Comparison of ENCODE assay signal across 1 cellular context in the genomic region with DNA sequence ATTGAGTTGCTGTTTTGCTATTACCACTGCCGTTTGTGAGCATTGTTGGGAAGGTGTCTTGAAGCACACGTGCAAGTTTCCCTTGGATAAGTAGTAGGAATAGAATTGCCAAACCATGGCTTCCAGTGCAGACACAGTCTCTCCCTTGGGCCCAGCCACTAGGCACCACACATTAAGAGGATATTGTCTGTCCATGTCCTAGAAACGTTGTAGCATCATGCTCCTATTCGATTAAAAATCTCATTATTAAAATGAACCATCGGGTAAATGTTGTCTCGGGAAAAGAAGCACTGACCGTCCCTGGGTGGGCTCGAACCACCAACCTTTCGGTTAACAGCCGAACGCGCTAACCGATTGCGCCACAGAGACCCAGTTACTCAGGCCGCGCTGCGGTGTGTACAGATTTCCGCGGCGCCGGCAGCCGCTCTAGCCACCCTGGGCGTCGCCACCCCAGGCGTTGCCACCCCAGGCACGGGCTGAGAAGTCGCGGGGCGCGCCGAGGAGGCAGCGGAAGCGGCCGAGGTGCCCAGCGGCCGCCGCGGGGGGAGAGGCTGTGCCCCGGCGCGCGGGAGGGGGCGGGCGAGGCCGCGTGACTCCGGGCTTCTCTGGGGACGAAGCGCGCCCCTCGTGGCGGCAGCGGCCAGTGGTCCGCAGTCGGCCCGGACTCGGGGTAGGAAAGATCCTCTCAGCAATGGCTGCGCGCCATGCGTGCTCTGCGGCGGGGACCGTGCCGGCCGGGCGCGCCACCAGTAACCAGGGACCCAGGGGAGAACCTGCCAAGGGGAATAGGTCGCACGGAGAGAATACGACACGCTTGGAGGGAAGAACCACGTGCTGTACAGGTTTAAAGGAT.
TF ChIP-seq lines count a peak whose summit lies in the region.

No MANE protein-coding gene starts in this region.

TF ChIP-seq in HepG2, 621 proteins besides CTCF, POLR2A, EP300 and RAD21 (continued from another document and continues in another):
- TF ChIP-seq, protein P1, sequence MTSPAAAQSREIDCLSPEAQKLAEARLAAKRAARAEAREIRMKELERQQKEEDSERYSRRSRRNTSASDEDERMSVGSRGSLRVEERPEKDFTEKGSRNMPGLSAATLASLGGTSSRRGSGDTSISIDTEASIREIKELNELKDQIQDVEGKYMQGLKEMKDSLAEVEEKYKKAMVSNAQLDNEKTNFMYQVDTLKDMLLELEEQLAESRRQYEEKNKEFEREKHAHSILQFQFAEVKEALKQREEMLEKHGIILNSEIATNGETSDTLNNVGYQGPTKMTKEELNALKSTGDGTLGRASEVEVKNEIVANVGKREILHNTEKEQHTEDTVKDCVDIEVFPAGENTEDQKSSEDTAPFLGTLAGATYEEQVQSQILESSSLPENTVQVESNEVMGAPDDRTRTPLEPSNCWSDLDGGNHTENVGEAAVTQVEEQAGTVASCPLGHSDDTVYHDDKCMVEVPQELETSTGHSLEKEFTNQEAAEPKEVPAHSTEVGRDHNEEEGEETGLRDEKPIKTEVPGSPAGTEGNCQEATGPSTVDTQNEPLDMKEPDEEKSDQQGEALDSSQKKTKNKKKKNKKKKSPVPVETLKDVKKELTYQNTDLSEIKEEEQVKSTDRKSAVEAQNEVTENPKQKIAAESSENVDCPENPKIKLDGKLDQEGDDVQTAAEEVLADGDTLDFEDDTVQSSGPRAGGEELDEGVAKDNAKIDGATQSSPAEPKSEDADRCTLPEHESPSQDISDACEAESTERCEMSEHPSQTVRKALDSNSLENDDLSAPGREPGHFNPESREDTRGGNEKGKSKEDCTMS (CRISPR knock-in tag; conservative IDR thresholded peaks at IDR 0.05) = no peak
- TF ChIP-seq KDM6A (CRISPR knock-in tag; IDR thresholded peaks at IDR 0.05; ENCODE audit: low read depth) (no peak), SMAD1 (CRISPR knock-in tag; IDR thresholded peaks at IDR 0.05; ENCODE audit: borderline replicate concordance, low read depth) (no peak), RFXAP (CRISPR knock-in tag; IDR thresholded peaks at IDR 0.05; ENCODE audit: borderline replicate concordance) (no peak; the same call in 1 of the 2 replicates), KAT7 (CRISPR knock-in tag; IDR thresholded peaks at IDR 0.05; ENCODE audit: borderline replicate concordance) (0 out of 2 replicates have a peak, but pooled peaks have one; percentile 24), BRCA1 (CRISPR knock-in tag; IDR thresholded peaks at IDR 0.05) (no peak), ZNF737 (CRISPR knock-in tag; IDR thresholded peaks at IDR 0.05; ENCODE audit: borderline replicate concordance) (no peak; the same call in 1 of the 2 replicates), EHMT2 (IDR thresholded peaks at IDR 0.05; ENCODE audit: borderline replicate concordance, low read depth, low read length) (no peak; the same call in 1 of the 2 replicates), POLR2AphosphoS5 (IDR thresholded peaks at IDR 0.05; ENCODE audit: low read depth, low read length) (no peak), RFX5 (IDR thresholded peaks at IDR 0.05; ENCODE audit: low read depth, low read length) (peak; percentile 89), ZMYM2 (CRISPR knock-in tag; IDR thresholded peaks at IDR 0.05) (peak; percentile 71), IRF2 (CRISPR knock-in tag; IDR thresholded peaks at IDR 0.05) (peak; percentile 50; the same call in 1 of the 2 replicates), NFYB (CRISPR knock-in tag; IDR thresholded peaks at IDR 0.05) (no peak), FOXA1 (IDR thresholded peaks at IDR 0.05) (no peak), FOXA1 (CRISPR knock-in tag; IDR thresholded peaks at IDR 0.05) (no peak), SATB2 (CRISPR knock-in tag; IDR thresholded peaks at IDR 0.05) (0 out of 2 replicates have a peak, but pooled peaks have one; percentile 32), ZNF484 (CRISPR knock-in tag; IDR thresholded peaks at IDR 0.05; ENCODE audit: borderline replicate concordance, low read depth) (no peak), NAIF1 (CRISPR knock-in tag; IDR thresholded peaks at IDR 0.05; ENCODE audit: borderline replicate concordance) (peak; percentile 57; the same call in 1 of the 2 replicates), SMYD3 (CRISPR knock-in tag; IDR thresholded peaks at IDR 0.05) (no peak), ELF4 (CRISPR knock-in tag; IDR thresholded peaks at IDR 0.05; ENCODE audit: borderline replicate concordance) (no peak), RARG (CRISPR knock-in tag; IDR thresholded peaks at IDR 0.05; ENCODE audit: low read depth) (0 out of 2 replicates have a peak, but pooled peaks have one; percentile 42), MEIS1 (CRISPR knock-in tag; IDR thresholded peaks at IDR 0.05; ENCODE audit: borderline replicate concordance) (peak; percentile 60; the same call in 1 of the 2 replicates), CHCHD3 (CRISPR knock-in tag; IDR thresholded peaks at IDR 0.05) (no peak; the same call in 1 of the 2 replicates)
- TF ChIP-seq, protein P2, sequence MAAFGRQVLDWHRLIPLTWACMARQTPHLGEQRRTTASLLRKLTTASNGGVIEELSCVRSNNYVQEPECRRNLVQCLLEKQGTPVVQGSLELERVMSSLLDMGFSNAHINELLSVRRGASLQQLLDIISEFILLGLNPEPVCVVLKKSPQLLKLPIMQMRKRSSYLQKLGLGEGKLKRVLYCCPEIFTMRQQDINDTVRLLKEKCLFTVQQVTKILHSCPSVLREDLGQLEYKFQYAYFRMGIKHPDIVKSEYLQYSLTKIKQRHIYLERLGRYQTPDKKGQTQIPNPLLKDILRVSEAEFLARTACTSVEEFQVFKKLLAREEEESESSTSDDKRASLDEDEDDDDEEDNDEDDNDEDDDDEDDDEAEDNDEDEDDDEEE (CRISPR knock-in tag; IDR thresholded peaks at IDR 0.05) = 0 out of 2 replicates have a peak, but pooled peaks have one; percentile 60
- TF ChIP-seq, protein P3, sequence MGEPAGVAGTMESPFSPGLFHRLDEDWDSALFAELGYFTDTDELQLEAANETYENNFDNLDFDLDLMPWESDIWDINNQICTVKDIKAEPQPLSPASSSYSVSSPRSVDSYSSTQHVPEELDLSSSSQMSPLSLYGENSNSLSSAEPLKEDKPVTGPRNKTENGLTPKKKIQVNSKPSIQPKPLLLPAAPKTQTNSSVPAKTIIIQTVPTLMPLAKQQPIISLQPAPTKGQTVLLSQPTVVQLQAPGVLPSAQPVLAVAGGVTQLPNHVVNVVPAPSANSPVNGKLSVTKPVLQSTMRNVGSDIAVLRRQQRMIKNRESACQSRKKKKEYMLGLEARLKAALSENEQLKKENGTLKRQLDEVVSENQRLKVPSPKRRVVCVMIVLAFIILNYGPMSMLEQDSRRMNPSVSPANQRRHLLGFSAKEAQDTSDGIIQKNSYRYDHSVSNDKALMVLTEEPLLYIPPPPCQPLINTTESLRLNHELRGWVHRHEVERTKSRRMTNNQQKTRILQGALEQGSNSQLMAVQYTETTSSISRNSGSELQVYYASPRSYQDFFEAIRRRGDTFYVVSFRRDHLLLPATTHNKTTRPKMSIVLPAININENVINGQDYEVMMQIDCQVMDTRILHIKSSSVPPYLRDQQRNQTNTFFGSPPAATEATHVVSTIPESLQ (CRISPR knock-in tag; conservative IDR thresholded peaks at IDR 0.05) = no peak
- TF ChIP-seq, protein P4, sequence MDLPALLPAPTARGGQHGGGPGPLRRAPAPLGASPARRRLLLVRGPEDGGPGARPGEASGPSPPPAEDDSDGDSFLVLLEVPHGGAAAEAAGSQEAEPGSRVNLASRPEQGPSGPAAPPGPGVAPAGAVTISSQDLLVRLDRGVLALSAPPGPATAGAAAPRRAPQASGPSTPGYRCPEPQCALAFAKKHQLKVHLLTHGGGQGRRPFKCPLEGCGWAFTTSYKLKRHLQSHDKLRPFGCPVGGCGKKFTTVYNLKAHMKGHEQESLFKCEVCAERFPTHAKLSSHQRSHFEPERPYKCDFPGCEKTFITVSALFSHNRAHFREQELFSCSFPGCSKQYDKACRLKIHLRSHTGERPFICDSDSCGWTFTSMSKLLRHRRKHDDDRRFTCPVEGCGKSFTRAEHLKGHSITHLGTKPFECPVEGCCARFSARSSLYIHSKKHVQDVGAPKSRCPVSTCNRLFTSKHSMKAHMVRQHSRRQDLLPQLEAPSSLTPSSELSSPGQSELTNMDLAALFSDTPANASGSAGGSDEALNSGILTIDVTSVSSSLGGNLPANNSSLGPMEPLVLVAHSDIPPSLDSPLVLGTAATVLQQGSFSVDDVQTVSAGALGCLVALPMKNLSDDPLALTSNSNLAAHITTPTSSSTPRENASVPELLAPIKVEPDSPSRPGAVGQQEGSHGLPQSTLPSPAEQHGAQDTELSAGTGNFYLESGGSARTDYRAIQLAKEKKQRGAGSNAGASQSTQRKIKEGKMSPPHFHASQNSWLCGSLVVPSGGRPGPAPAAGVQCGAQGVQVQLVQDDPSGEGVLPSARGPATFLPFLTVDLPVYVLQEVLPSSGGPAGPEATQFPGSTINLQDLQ (CRISPR knock-in tag; IDR thresholded peaks at IDR 0.05) = no peak; the same call in none of the 2 replicates
- TF ChIP-seq, protein P5, sequence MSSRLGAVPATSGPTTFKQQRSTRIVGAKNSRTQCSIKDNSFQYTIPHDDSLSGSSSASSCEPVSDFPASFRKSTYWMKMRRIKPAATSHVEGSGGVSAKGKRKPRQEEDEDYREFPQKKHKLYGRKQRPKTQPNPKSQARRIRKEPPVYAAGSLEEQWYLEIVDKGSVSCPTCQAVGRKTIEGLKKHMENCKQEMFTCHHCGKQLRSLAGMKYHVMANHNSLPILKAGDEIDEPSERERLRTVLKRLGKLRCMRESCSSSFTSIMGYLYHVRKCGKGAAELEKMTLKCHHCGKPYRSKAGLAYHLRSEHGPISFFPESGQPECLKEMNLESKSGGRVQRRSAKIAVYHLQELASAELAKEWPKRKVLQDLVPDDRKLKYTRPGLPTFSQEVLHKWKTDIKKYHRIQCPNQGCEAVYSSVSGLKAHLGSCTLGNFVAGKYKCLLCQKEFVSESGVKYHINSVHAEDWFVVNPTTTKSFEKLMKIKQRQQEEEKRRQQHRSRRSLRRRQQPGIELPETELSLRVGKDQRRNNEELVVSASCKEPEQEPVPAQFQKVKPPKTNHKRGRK (CRISPR knock-in tag; IDR thresholded peaks at IDR 0.05) = no peak
- TF ChIP-seq, protein P6, sequence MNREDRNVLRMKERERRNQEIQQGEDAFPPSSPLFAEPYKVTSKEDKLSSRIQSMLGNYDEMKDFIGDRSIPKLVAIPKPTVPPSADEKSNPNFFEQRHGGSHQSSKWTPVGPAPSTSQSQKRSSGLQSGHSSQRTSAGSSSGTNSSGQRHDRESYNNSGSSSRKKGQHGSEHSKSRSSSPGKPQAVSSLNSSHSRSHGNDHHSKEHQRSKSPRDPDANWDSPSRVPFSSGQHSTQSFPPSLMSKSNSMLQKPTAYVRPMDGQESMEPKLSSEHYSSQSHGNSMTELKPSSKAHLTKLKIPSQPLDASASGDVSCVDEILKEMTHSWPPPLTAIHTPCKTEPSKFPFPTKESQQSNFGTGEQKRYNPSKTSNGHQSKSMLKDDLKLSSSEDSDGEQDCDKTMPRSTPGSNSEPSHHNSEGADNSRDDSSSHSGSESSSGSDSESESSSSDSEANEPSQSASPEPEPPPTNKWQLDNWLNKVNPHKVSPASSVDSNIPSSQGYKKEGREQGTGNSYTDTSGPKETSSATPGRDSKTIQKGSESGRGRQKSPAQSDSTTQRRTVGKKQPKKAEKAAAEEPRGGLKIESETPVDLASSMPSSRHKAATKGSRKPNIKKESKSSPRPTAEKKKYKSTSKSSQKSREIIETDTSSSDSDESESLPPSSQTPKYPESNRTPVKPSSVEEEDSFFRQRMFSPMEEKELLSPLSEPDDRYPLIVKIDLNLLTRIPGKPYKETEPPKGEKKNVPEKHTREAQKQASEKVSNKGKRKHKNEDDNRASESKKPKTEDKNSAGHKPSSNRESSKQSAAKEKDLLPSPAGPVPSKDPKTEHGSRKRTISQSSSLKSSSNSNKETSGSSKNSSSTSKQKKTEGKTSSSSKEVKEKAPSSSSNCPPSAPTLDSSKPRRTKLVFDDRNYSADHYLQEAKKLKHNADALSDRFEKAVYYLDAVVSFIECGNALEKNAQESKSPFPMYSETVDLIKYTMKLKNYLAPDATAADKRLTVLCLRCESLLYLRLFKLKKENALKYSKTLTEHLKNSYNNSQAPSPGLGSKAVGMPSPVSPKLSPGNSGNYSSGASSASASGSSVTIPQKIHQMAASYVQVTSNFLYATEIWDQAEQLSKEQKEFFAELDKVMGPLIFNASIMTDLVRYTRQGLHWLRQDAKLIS (CRISPR knock-in tag; IDR thresholded peaks at IDR 0.05) = no peak
- TF ChIP-seq, protein P7, sequence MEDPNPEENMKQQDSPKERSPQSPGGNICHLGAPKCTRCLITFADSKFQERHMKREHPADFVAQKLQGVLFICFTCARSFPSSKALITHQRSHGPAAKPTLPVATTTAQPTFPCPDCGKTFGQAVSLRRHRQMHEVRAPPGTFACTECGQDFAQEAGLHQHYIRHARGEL (CRISPR knock-in tag; IDR thresholded peaks at IDR 0.05) = no peak
- TF ChIP-seq, protein P8, sequence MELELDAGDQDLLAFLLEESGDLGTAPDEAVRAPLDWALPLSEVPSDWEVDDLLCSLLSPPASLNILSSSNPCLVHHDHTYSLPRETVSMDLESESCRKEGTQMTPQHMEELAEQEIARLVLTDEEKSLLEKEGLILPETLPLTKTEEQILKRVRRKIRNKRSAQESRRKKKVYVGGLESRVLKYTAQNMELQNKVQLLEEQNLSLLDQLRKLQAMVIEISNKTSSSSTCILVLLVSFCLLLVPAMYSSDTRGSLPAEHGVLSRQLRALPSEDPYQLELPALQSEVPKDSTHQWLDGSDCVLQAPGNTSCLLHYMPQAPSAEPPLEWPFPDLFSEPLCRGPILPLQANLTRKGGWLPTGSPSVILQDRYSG (CRISPR knock-in tag; IDR thresholded peaks at IDR 0.05) = no peak
- TF ChIP-seq, protein P9, sequence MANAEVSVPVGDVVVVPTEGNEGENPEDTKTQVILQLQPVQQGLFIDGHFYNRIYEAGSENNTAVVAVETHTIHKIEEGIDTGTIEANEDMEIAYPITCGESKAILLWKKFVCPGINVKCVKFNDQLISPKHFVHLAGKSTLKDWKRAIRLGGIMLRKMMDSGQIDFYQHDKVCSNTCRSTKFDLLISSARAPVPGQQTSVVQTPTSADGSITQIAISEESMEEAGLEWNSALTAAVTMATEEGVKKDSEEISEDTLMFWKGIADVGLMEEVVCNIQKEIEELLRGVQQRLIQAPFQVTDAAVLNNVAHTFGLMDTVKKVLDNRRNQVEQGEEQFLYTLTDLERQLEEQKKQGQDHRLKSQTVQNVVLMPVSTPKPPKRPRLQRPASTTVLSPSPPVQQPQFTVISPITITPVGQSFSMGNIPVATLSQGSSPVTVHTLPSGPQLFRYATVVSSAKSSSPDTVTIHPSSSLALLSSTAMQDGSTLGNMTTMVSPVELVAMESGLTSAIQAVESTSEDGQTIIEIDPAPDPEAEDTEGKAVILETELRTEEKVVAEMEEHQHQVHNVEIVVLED (CRISPR knock-in tag; IDR thresholded peaks at IDR 0.05; ENCODE audit: borderline replicate concordance) = no peak; the same call in 1 of the 2 replicates
- TF ChIP-seq, protein P10, sequence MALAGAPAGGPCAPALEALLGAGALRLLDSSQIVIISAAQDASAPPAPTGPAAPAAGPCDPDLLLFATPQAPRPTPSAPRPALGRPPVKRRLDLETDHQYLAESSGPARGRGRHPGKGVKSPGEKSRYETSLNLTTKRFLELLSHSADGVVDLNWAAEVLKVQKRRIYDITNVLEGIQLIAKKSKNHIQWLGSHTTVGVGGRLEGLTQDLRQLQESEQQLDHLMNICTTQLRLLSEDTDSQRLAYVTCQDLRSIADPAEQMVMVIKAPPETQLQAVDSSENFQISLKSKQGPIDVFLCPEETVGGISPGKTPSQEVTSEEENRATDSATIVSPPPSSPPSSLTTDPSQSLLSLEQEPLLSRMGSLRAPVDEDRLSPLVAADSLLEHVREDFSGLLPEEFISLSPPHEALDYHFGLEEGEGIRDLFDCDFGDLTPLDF (CRISPR knock-in tag; IDR thresholded peaks at IDR 0.05) = no peak
- TF ChIP-seq, protein P11, sequence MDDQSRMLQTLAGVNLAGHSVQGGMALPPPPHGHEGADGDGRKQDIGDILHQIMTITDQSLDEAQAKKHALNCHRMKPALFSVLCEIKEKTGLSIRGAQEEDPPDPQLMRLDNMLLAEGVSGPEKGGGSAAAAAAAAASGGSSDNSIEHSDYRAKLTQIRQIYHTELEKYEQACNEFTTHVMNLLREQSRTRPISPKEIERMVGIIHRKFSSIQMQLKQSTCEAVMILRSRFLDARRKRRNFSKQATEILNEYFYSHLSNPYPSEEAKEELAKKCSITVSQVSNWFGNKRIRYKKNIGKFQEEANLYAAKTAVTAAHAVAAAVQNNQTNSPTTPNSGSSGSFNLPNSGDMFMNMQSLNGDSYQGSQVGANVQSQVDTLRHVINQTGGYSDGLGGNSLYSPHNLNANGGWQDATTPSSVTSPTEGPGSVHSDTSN (CRISPR knock-in tag; IDR thresholded peaks at IDR 0.05; ENCODE audit: borderline replicate concordance) = no peak
